1 cellular context compared by ENCODE assay signal in genomic region chr15:43509002-43509922, GRCh38.
TF ChIP-seq lines count a peak whose summit lies in the region.

No MANE protein-coding gene starts in this region.

TF ChIP-seq in GM23338, 12 proteins besides CTCF, POLR2A, EP300 and RAD21 (continued from another document):
- TF ChIP-seq REST (IDR thresholded peaks at IDR 0.05; ENCODE audit: unreplicated experiment), result no peak
- TF ChIP-seq STAT1 (IDR thresholded peaks at IDR 0.05; ENCODE audit: unreplicated experiment), result no peak
- TF ChIP-seq POLR2AphosphoS5 (IDR thresholded peaks at IDR 0.05; ENCODE audit: low read depth), result no peak
- TF ChIP-seq ETS1 (IDR thresholded peaks at IDR 0.05), result no peak
- TF ChIP-seq ZNF462 (CRISPR knock-in tag; IDR thresholded peaks at IDR 0.05), result no peak
- TF ChIP-seq ZNF114 (CRISPR knock-in tag; IDR thresholded peaks at IDR 0.05), result no peak
- no peak for TF ChIP-seq EZH2 (IDR thresholded peaks at IDR 0.05; ENCODE audit: low read depth, unreplicated experiment)
- no peak for TF ChIP-seq EZH2phosphoT487 (IDR thresholded peaks at IDR 0.05; ENCODE audit: unreplicated experiment)
- no peak for TF ChIP-seq NANOG (IDR thresholded peaks at IDR 0.05; ENCODE audit: borderline replicate concordance)
- no peak for TF ChIP-seq CREB1 (CRISPR knock-in tag; IDR thresholded peaks at IDR 0.05; ENCODE audit: low read depth)
- no peak for TF ChIP-seq ZNF331 (CRISPR knock-in tag; IDR thresholded peaks at IDR 0.05; ENCODE audit: low read depth)
TF ChIP-seq in GM23338: peak in this region for 0.
